ENCODE assay signal across 31 cellular contexts in genomic region chr9:119588874-119589560, GRCh38.
A peak's percentile ranks its signal among the peaks of the same experiment; 100 is the strongest.
DNase-seq lines count a peak whose midpoint lies in the region; ATAC-seq, FAIRE-seq and TF ChIP-seq lines count a peak whose summit lies in the region.
"Had no signal": no experiment of that assay in that cellular context is flagged by ENCODE, and none has a peak within 500 bp of the region (broad histone marks: within the 10 kb centered on the region; RNA-seq: fewer than 3 reads in every experiment).

No MANE protein-coding gene starts in this region.

- H3K9me3 ChIP-seq in WERI-Rb-1 (ENCODE audit: severe bottlenecking) (no peaks in the 10 kb centered on the region), spleen (peaks cover 0 to 1% (median 0%) of the 10 kb centered on the region in 8 donors)
- H3K9me3 ChIP-seq: BLaER1 treated with 17β-estradiol and CSF1 and Interleukin-3, amounts not matched to agents 10 nM and 100 nM; gastroesophageal sphincter; HAP-1; lower lobe of right lung; mucosa of descending colon; Peyer's patch had no signal

- WGBS in spleen, 5 donors = 66 to 80% (median 76%) methylated on average over 10 of the region's 10 CpGs

- no peak for TF ChIP-seq POLR2A in spleen (IDR thresholded peaks at IDR 0.05)

- H3K4me3 ChIP-seq in WERI-Rb-1 (ENCODE audit: low read depth, low read length) (peak overlapping the region; percentile 15), spleen (no peak overlapping the region)
- H3K4me3 ChIP-seq: BLaER1 treated with 17β-estradiol and CSF1 and Interleukin-3, amounts not matched to agents 10 nM and 100 nM; gastroesophageal sphincter; HAP-1; K562; lower lobe of right lung; mucosa of descending colon; Peyer's patch had no signal

- peak; percentile 58 for DNase-seq in DMS 273 treated with DMSO at 0.1 percent for 48 hours (lab: John Stamatoyannopoulos, UW)
- DNase-seq in NCI-H1417 (lab: John Stamatoyannopoulos, UW) = peak; percentile 38 to 85 (median 59)
- peak; percentile 46 for DNase-seq in NCI-H345 treated with DMSO at 0.1 percent for 48 hours (lab: John Stamatoyannopoulos, UW; ENCODE audit: unreplicated experiment)
- peak; percentile 86 for DNase-seq in WERI-Rb-1
- no peak for DNase-seq in RCC 7860 (ENCODE audit: low spot score)
- DNase-seq in activated T-helper 1 cell treated with anti-CD3 and anti-CD28 coated beads, Interleukin-12 subunit alpha, Interleukin-12 subunit beta, Interleukin-2, Interleukin-4 antibody, amounts not matched to agents 30 ng/mL and 10 ng/mL and 1 ng/mL, durations not matched to agents 14 hours and 24 hours and 36 hours (ENCODE audit: low spot score) = no peak
- no peak for DNase-seq in spleen
- DNase-seq: activated CD4-positive, alpha-beta T cell treated with anti-CD3 and anti-CD28 coated beads for 4 hours; activated effector memory CD4-positive, alpha-beta T cell treated with Interleukin-2 at 50 U/mL for 16 hours; anterior cingulate cortex; kidney glomerular epithelial cell; lower lobe of right lung; mucosa of descending colon; natural killer cell; NCI-H146; NCI-H446; Peyer's patch; SHP77 treated with DMSO at 0.1 percent for 48 hours; stimulated activated naive B cell treated with anti-CD40 and anti-IgM and Interleukin-4, amounts not matched to agents 10 μg/mL and 1 μg/mL and 100 μg/mL, for 72 hours; substantia nigra; T-helper 9 cell; trophoblast cell had no signal

- no peak overlapping the region for H3K27ac Mint-ChIP-seq in activated T-helper 1 cell treated with anti-CD3 and anti-CD28 coated beads, Interleukin-12 subunit alpha, Interleukin-12 subunit beta, Interleukin-2, Interleukin-4 antibody, amounts not matched to agents 30 ng/mL and 10 ng/mL and 1 ng/mL, durations not matched to agents 14 hours and 24 hours and 36 hours
- H3K27ac Mint-ChIP-seq: activated naive CD8-positive, alpha-beta T cell; natural killer cell; stimulated activated naive B cell treated with anti-CD40 and anti-IgM and Interleukin-4, amounts not matched to agents 10 μg/mL and 1 μg/mL and 100 μg/mL, for 72 hours had no signal

- no peaks in the 10 kb centered on the region for H3K36me3 Mint-ChIP-seq in activated T-helper 1 cell treated with anti-CD3 and anti-CD28 coated beads, Interleukin-12 subunit alpha, Interleukin-12 subunit beta, Interleukin-2, Interleukin-4 antibody, amounts not matched to agents 30 ng/mL and 10 ng/mL and 1 ng/mL, durations not matched to agents 14 hours and 24 hours and 36 hours (ENCODE audit: low read depth)
- H3K36me3 Mint-ChIP-seq: activated naive CD8-positive, alpha-beta T cell; natural killer cell; stimulated activated naive B cell treated with anti-CD40 and anti-IgM and Interleukin-4, amounts not matched to agents 10 μg/mL and 1 μg/mL and 100 μg/mL, for 72 hours had no signal

- no peaks in the 10 kb centered on the region for H3K4me1 Mint-ChIP-seq in activated T-helper 1 cell treated with anti-CD3 and anti-CD28 coated beads, Interleukin-12 subunit alpha, Interleukin-12 subunit beta, Interleukin-2, Interleukin-4 antibody, amounts not matched to agents 30 ng/mL and 10 ng/mL and 1 ng/mL, durations not matched to agents 14 hours and 24 hours and 36 hours (ENCODE audit: low read depth)
- H3K4me1 Mint-ChIP-seq: natural killer cell; stimulated activated naive B cell treated with anti-CD40 and anti-IgM and Interleukin-4, amounts not matched to agents 10 μg/mL and 1 μg/mL and 100 μg/mL, for 72 hours had no signal

- H3K27me3 ChIP-seq in WERI-Rb-1 (ENCODE audit: insufficient read depth, low read depth, severe bottlenecking) (no peaks in the 10 kb centered on the region), spleen (replicated peaks in 1 of 7) (peaks cover 0 to 8% (median 0%) of the 10 kb centered on the region in 7 donors)
- H3K27me3 ChIP-seq: BLaER1 treated with 17β-estradiol and CSF1 and Interleukin-3, amounts not matched to agents 10 nM and 100 nM; Peyer's patch had no signal

- H3K4me1 ChIP-seq in spleen = no peaks in the 10 kb centered on the region
- H3K4me1 ChIP-seq: BLaER1 treated with 17β-estradiol and CSF1 and Interleukin-3, amounts not matched to agents 10 nM and 100 nM; gastroesophageal sphincter; HAP-1; lower lobe of right lung; Peyer's patch had no signal

- H3K36me3 ChIP-seq in WERI-Rb-1 (no peaks in the 10 kb centered on the region), spleen (no peaks in the 10 kb centered on the region)
- H3K36me3 ChIP-seq: BLaER1 treated with 17β-estradiol and CSF1 and Interleukin-3, amounts not matched to agents 10 nM and 100 nM; gastroesophageal sphincter; HAP-1; lower lobe of right lung; Peyer's patch had no signal

- FAIRE-seq in RCC 7860 (lab: Jason Lieb, UNC) = no peak
- FAIRE-seq: bronchial epithelial cell, G401.6, K562 had no signal

- H3K27ac ChIP-seq in WERI-Rb-1 (peak overlapping the region; percentile 47), spleen (no peak overlapping the region)
- H3K27ac ChIP-seq: BLaER1 treated with 17β-estradiol and CSF1 and Interleukin-3, amounts not matched to agents 10 nM and 100 nM; gastroesophageal sphincter; lower lobe of right lung; Peyer's patch; VCaP had no signal

- H3K27me3 Mint-ChIP-seq in activated T-helper 1 cell treated with anti-CD3 and anti-CD28 coated beads, Interleukin-12 subunit alpha, Interleukin-12 subunit beta, Interleukin-2, Interleukin-4 antibody, amounts not matched to agents 30 ng/mL and 10 ng/mL and 1 ng/mL, durations not matched to agents 14 hours and 24 hours and 36 hours (ENCODE audit: insufficient read depth) = no peaks in the 10 kb centered on the region
- H3K27me3 Mint-ChIP-seq: stimulated activated naive B cell treated with anti-CD40 and anti-IgM and Interleukin-4, amounts not matched to agents 10 μg/mL and 1 μg/mL and 100 μg/mL, for 72 hours had no signal

- H3K9me3 Mint-ChIP-seq in activated T-helper 1 cell treated with anti-CD3 and anti-CD28 coated beads, Interleukin-12 subunit alpha, Interleukin-12 subunit beta, Interleukin-2, Interleukin-4 antibody, amounts not matched to agents 30 ng/mL and 10 ng/mL and 1 ng/mL, durations not matched to agents 14 hours and 24 hours and 36 hours = no peaks in the 10 kb centered on the region

- TF ChIP-seq CTCF in WERI-Rb-1 (IDR thresholded peaks at IDR 0.05; ENCODE audit: low read depth, low read length) (no peak), spleen (IDR thresholded peaks at IDR 0.05 in 8 of 11, conservative IDR thresholded peaks at IDR 0.05 in 3 of 11) (no peak)

- intact Hi-C loops in activated T-helper 1 cell treated with anti-CD3 and anti-CD28 coated beads, Interleukin-12 subunit alpha, Interleukin-12 subunit beta, Interleukin-2, Interleukin-4 antibody, amounts not matched to agents 30 ng/mL and 10 ng/mL and 1 ng/mL, durations not matched to agents 14 hours and 24 hours and 36 hours (cut with micrococcal nuclease) = no loop called here
- intact Hi-C loops in spleen (cut with DNase I; ENCODE audit: low total_unique reads) = no loop called here

- no peak for ATAC-seq in GM19035 (IDR thresholded peaks at IDR 0.05; ENCODE audit: unreplicated experiment)
- ATAC-seq: gastroesophageal sphincter; K562; lower lobe of right lung; mucosa of descending colon; natural killer cell; stimulated activated naive B cell treated with anti-CD40 and anti-IgM and Interleukin-4, amounts not matched to agents 10 μg/mL and 1 μg/mL and 100 μg/mL, for 72 hours had no signal

- H3K4me3 Mint-ChIP-seq in activated T-helper 1 cell treated with anti-CD3 and anti-CD28 coated beads, Interleukin-12 subunit alpha, Interleukin-12 subunit beta, Interleukin-2, Interleukin-4 antibody, amounts not matched to agents 30 ng/mL and 10 ng/mL and 1 ng/mL, durations not matched to agents 14 hours and 24 hours and 36 hours = no peak overlapping the region
- H3K4me3 Mint-ChIP-seq: activated naive CD8-positive, alpha-beta T cell; natural killer cell; stimulated activated naive B cell treated with anti-CD40 and anti-IgM and Interleukin-4, amounts not matched to agents 10 μg/mL and 1 μg/mL and 100 μg/mL, for 72 hours had no signal

Comparison
In these comparisons a context has a peak if more than half of its experiments do, and no peak if none do; other contexts are left out.
1. DNase-seq: peak in DMS 273 treated with DMSO at 0.1 percent for 48 hours (single experiment), NCI-H1417 (3 of 3), NCI-H345 treated with DMSO at 0.1 percent for 48 hours (single experiment) and WERI-Rb-1 (single experiment); none in RCC 7860 (single experiment), activated T-helper 1 cell treated with anti-CD3 and anti-CD28 coated beads, Interleukin-12 subunit alpha, Interleukin-12 subunit beta, Interleukin-2, Interleukin-4 antibody, amounts not matched to agents 30 ng/mL and 10 ng/mL and 1 ng/mL, durations not matched to agents 14 hours and 24 hours and 36 hours (single experiment) and spleen (single experiment).